In genomic region chr1:22284906-22285544, GRCh38 we compare ENCODE assay signal across 20 cellular contexts.
"Had no signal": no experiment of that assay in that cellular context is flagged by ENCODE, and none has a peak within 500 bp of the region (broad histone marks: within the 10 kb centered on the region; RNA-seq: fewer than 3 reads in every experiment).

No MANE protein-coding gene starts in this region.

- H3K36me3 ChIP-seq: neutrophil, tibial artery had no signal

- H3K27me3 ChIP-seq: body of pancreas had no signal

- H3K4me1 ChIP-seq: body of pancreas, tibial artery had no signal

- H3K4me3 ChIP-seq: body of pancreas, tibial artery had no signal

- ATAC-seq: body of pancreas had no signal

- H3K27ac ChIP-seq: body of pancreas, epithelial cell of prostate, neutrophil, tibial artery, VCaP had no signal

- H3K36me3 Mint-ChIP-seq: activated CD4-positive, alpha-beta memory T cell treated with anti-CD3 and anti-CD28 coated beads for 36 hours; activated naive CD8-positive, alpha-beta T cell; immature natural killer cell; stimulated activated memory B cell treated with anti-CD40 and anti-IgM and Interleukin-4, amounts not matched to agents 10 μg/mL and 1 μg/mL and 100 μg/mL, for 72 hours had no signal

- DNase-seq: activated CD4-positive, alpha-beta memory T cell treated with anti-CD3 and anti-CD28 coated beads for 36 hours; activated CD4-positive, alpha-beta T cell treated with anti-CD3 and anti-CD28 coated beads for 1 hour; activated effector memory CD4-positive, alpha-beta T cell treated with anti-CD3 and anti-CD28 coated beads, Interleukin-2, amount 50 U/mL, for 16 hours; activated T-cell treated with anti-CD3 and anti-CD28 coated beads, Interleukin-2, amount 50 U/mL, for 48 hours; amygdala; body of pancreas; cerebellar nuclear complex; dermis blood vessel endothelial cell; foreskin melanocyte; immature natural killer cell; left cardiac atrium; naive B cell; retina; stimulated activated CD4-positive, alpha-beta T cell treated with anti-CD3 and anti-CD28 coated beads, Interleukin-2, amount 100 ng/mL, for 48 hours had no signal

- H3K4me1 Mint-ChIP-seq: immature natural killer cell; naive B cell; stimulated activated memory B cell treated with anti-CD40 and anti-IgM and Interleukin-4, amounts not matched to agents 10 μg/mL and 1 μg/mL and 100 μg/mL, for 72 hours had no signal

- H3K27ac Mint-ChIP-seq: activated CD4-positive, alpha-beta memory T cell treated with anti-CD3 and anti-CD28 coated beads for 36 hours; activated naive CD8-positive, alpha-beta T cell; immature natural killer cell; naive B cell; stimulated activated memory B cell treated with anti-CD40 and anti-IgM and Interleukin-4, amounts not matched to agents 10 μg/mL and 1 μg/mL and 100 μg/mL, for 72 hours had no signal

- H3K9me3 Mint-ChIP-seq: immature natural killer cell had no signal

- H3K9me3 ChIP-seq: body of pancreas, neutrophil, tibial artery had no signal

- H3K4me3 Mint-ChIP-seq: activated CD4-positive, alpha-beta memory T cell treated with anti-CD3 and anti-CD28 coated beads for 36 hours; activated naive CD8-positive, alpha-beta T cell; immature natural killer cell; naive B cell; stimulated activated memory B cell treated with anti-CD40 and anti-IgM and Interleukin-4, amounts not matched to agents 10 μg/mL and 1 μg/mL and 100 μg/mL, for 72 hours had no signal
